8 cellular contexts compared by ENCODE assay signal in genomic region chr10:21525367-21526183, GRCh38. TPM values are rescaled to one million over a fixed set of nuclear protein-coding genes. Genes with fewer than 3 reads are reported as not detected.
A peak's percentile ranks its signal among the peaks of the same experiment; 100 is the strongest.
DNase-seq lines count a peak whose midpoint lies in the region; TF ChIP-seq lines count a peak whose summit lies in the region.

Gene SKIDA1 (minus strand): TSS chr10:21525682. CDS start chr10:21517822, 7,860 bp downstream.

- in situ Hi-C loops in SK-MEL-5 (cut with HindIII; ENCODE audit: low pct_unique_long_range_greater_than_20kb, low sequenced_read_pairs) = no loop called here

- no peak for TF ChIP-seq EP300 in ovary (IDR thresholded peaks at IDR 0.05)

- TF ChIP-seq CTCF in HEK293 (tag by site-specific recombination; IDR thresholded peaks at IDR 0.05) = no peak
- no peak for TF ChIP-seq CTCF in NB4 (IDR thresholded peaks at IDR 0.05; ENCODE audit: low read depth, low read length)
- TF ChIP-seq CTCF in cardiac muscle cell (IDR thresholded peaks at IDR 0.05; ENCODE audit: low read depth, low read length) = no peak
- peak in 1 of 3 donors; percentile 9 for TF ChIP-seq CTCF in ovary (IDR thresholded peaks at IDR 0.05)

- POLR2A ChIA-PET in HEK293 (lab: Yijun Ruan, JAX) = interaction anchor here (0.7 to 3.5 kb wide), 5 partner anchors 7 to 232 kb away, joined by 4 to 33 read pairs (median 10); no protein-coding TSS in a partner anchor

- H3K27me3 ChIP-seq in cardiac muscle cell (no peaks in the 10 kb centered on the region), ovary (no peaks in the 10 kb centered on the region)

- TF ChIP-seq POLR2A in NB4 (IDR thresholded peaks at IDR 0.05; ENCODE audit: extremely low read depth, insufficient read length) (peak; percentile 8), ovary (IDR thresholded peaks at IDR 0.05) (no peak)

- peaks cover 18% of the 10 kb centered on the region; the same call in 1 of the 2 replicates for H3K4me1 ChIP-seq in HEK293 (ENCODE audit: control insufficient read depth, insufficient read depth, low read length)
- H3K4me1 ChIP-seq in cardiac muscle cell (ENCODE audit: low read depth) = peaks cover 51% of the 10 kb centered on the region
- H3K4me1 ChIP-seq in ovary (ENCODE audit: insufficient read depth) = peaks cover 4% of the 10 kb centered on the region

- intact Hi-C loops in ovary (cut with DNase I) = no loop called here

- H3K4me3 ChIP-seq in HEK293 (ENCODE audit: low read depth, low read length) (peak within 1 kb of the TSS; percentile 58), NB4 (ENCODE audit: low read depth, low read length) (peak within 1 kb of the TSS; percentile 83), cardiac muscle cell (peak within 1 kb of the TSS; percentile 53), ovary (peak within 1 kb of the TSS; percentile 58)

- peak within 1 kb of the TSS; percentile 98 for H3K27ac ChIP-seq in HEK293 (ENCODE audit: extremely low read depth, low read depth, low read length)
- peak within 1 kb of the TSS; percentile 99 for H3K27ac ChIP-seq in adipose tissue (ENCODE audit: low read depth, low read length)
- peak within 1 kb of the TSS; percentile 99 for H3K27ac ChIP-seq in cardiac muscle cell
- H3K27ac ChIP-seq in ovary = peak within 1 kb of the TSS; percentile 99 to 100

- WGBS in adipose tissue, 3 donors = 0 to 1% (median 1%) methylated on average over 43 to 64 of the region's 64 CpGs
- 0 to 1% (median 1%) methylated on average over 43 to 64 of the region's 64 CpGs for WGBS in ovary, 3 donors

- H3K9me3 ChIP-seq in HEK293 (ENCODE audit: control insufficient read depth, insufficient read depth, low read depth, low read length) = no peaks in the 10 kb centered on the region
- H3K9me3 ChIP-seq in cardiac muscle cell (ENCODE audit: low read depth) = no peaks in the 10 kb centered on the region
- H3K9me3 ChIP-seq in ovary = no peaks in the 10 kb centered on the region

- CTCF ChIA-PET in HEK293 (lab: Yijun Ruan, JAX) = interaction anchor here (0.5 to 0.7 kb wide), 2 partner anchors 55 to 385 kb away, joined by 4 read pairs; no protein-coding TSS in a partner anchor

- DNase-seq in ELR (ENCODE audit: low read depth) = peak; percentile 87
- peak; percentile 88 for DNase-seq in NB4 (ENCODE audit: low read depth)
- DNase-seq in SK-MEL-5 (ENCODE audit: low read depth, low spot score) = peak; percentile 61
- DNase-seq in cardiac muscle cell (ENCODE audit: low read depth in 1 of 2, low spot score in 1 of 2) = peak; percentile 92 to 95
- peak; percentile 93 to 96 (median 94) for DNase-seq in ovary
- DNase-seq in GM19240 (ENCODE audit: insufficient read length, low spot score) = no peak

- H3K36me3 ChIP-seq in HEK293 (ENCODE audit: control insufficient read depth in 2 of 2, insufficient read depth in 1 of 2, low read length in 2 of 2) (no peaks in the 10 kb centered on the region), cardiac muscle cell (no peaks in the 10 kb centered on the region), ovary (no peaks in the 10 kb centered on the region)

TF ChIP-seq in HEK293, 187 proteins besides CTCF, POLR2A, EP300 and RAD21 (continues in another document):
- TF ChIP-seq ZNF433 (tag by site-specific recombination; IDR thresholded peaks at IDR 0.05; ENCODE audit: low read depth) (no peak), ZNF664 (tag by site-specific recombination; IDR thresholded peaks at IDR 0.05) (peak; percentile 30), ZFP37 (tag by site-specific recombination; IDR thresholded peaks at IDR 0.05) (peak; percentile 78), ZNF518A (tag by site-specific recombination; conservative IDR thresholded peaks at IDR 0.05; ENCODE audit: low read depth) (peak; percentile 38; the same call in 1 of the 2 replicates), ZNF707 (tag by site-specific recombination; IDR thresholded peaks at IDR 0.05) (no peak), FEZF1 (tag by site-specific recombination; IDR thresholded peaks at IDR 0.05) (peak; percentile 86), ZNF596 (tag by site-specific recombination; IDR thresholded peaks at IDR 0.05) (no peak), ZNF837 (tag by site-specific recombination; IDR thresholded peaks at IDR 0.05) (no peak; the same call in 1 of the 2 replicates), SALL2 (tag by site-specific recombination; IDR thresholded peaks at IDR 0.05; ENCODE audit: borderline replicate concordance) (no peak), ZNF501 (tag by site-specific recombination; IDR thresholded peaks at IDR 0.05) (peak; percentile 89; the same call in 1 of the 2 replicates), ZNF785 (tag by site-specific recombination; IDR thresholded peaks at IDR 0.05) (no peak), ZNF776 (tag by site-specific recombination; IDR thresholded peaks at IDR 0.05; ENCODE audit: borderline replicate concordance) (no peak), SP7 (tag by site-specific recombination; IDR thresholded peaks at IDR 0.05) (peak; percentile 97), ZNF449 (tag by site-specific recombination; IDR thresholded peaks at IDR 0.05) (no peak)
- TF ChIP-seq, protein P1, sequence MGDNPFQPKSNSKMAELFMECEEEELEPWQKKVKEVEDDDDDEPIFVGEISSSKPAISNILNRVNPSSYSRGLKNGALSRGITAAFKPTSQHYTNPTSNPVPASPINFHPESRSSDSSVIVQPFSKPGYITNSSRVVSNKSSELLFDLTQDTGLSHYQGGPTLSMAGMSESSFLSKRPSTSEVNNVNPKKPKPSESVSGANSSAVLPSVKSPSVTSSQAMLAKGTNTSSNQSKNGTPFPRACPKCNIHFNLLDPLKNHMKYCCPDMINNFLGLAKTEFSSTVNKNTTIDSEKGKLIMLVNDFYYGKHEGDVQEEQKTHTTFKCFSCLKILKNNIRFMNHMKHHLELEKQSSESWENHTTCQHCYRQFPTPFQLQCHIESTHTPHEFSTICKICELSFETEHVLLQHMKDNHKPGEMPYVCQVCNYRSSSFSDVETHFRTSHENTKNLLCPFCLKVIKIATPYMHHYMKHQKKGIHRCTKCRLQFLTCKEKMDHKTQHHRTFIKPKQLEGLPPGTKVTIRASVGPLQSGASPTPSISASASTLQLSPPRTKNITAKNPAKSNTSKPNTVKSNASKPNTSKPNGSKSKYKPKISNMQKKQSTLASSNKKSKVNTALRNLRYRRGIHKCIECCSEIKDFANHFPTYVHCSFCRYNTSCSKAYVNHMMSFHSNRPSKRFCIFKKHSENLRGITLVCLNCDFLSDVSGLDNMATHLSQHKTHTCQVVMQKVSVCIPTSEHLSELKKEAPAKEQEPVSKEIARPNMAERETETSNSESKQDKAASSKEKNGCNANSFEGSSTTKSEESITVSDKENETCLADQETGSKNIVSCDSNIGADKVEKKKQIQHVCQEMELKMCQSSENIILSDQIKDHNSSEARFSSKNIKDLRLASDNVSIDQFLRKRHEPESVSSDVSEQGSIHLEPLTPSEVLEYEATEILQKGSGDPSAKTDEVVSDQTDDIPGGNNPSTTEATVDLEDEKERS (tag by site-specific recombination; IDR thresholded peaks at IDR 0.05) = peak; percentile 7; the same call in 1 of the 2 replicates

RNA-seq across cellular contexts. Expression of gene SKIDA1, which starts in this region (rescaled TPM):
- total RNA-seq in SK-MEL-5 (2014; rRNA removed; shearing (Covaris generic)) = 0.08 and 0.32 TPM in 2 replicates
- polyA plus RNA-seq in SK-MEL-5 (2015; cell fraction: cytosol; rRNA removed) = 0.22 and 0.31 TPM in 2 replicates
- polyA plus RNA-seq in SK-MEL-5 (2015; cell fraction: nucleus; rRNA removed) = 1.9 and 2.3 TPM in 2 replicates
- under 1 TPM; 0.13 to 0.52 (median 0.34) TPM for polyA plus RNA-seq in adipose tissue
- total RNA-seq in cardiac muscle cell = 42.4 and 62.4 TPM in 2 replicates
- 4.3 and 7.9 TPM in 2 replicates for polyA plus RNA-seq in cardiac muscle cell
- total RNA-seq in ovary = 1 to 10 TPM; 1.1 to 4.2 (median 3.4) TPM
- 1 to 10 TPM; 1.1 to 1.7 TPM for polyA plus RNA-seq in ovary
